32 cellular contexts compared by ENCODE assay signal in the genomic region with DNA sequence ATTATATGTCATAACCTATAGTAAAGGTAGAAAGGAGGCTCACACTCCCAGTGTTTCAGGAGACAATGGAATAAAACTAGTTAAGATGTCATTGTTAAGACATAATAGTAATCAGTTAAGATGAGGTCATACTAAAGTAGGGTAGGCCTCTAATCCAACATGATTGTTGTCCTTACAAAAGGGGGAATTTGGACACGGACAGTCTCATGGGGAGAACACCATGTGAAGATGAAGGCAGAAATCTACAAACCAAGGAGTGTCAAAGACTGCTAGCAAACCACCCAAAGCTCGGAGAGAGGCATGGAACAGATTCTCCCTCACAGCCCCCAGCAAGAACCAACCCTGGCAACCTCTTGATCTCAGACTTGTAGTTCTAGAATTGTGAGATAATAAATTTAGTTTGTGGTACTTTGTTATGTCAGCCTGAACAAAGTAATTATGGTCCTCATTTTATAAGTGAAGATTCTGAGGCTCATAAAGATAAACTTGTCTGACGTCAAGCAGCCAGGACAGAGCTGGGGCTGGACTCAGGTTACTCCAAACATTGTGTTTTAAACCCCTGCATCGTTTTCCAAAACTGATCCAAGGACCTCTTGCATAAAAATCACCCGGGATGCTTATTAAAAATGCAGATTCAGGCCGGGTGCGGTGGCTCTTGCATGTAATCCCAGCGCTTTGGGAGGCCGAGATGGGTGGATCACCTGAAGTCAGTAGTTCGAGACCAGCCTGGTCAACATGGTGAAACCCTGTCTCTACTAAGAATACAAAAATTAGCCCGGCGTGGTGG. TPM values are rescaled to one million over a fixed set of nuclear protein-coding genes. Genes with fewer than 3 reads are reported as not detected.
"Had no signal": no experiment of that assay in that cellular context is flagged by ENCODE, and none has a peak within 500 bp of the region (broad histone marks: within the 10 kb centered on the region; RNA-seq: fewer than 3 reads in every experiment).

No MANE protein-coding gene starts in this region.

- FAIRE-seq: colon, frontal cortex, pancreas had no signal

- H3K79me2 ChIP-seq: hepatocyte had no signal

- ATAC-seq: activated CD4-positive, alpha-beta T cell treated with anti-CD3 and anti-CD28 coated beads for 36 hours; activated T-cell treated with anti-CD3 and anti-CD28 coated beads, Interleukin-2, amount 50 U/mL, for 4 hours; effector memory CD8-positive, alpha-beta T cell; left lung; natural killer cell treated with Interleukin-12 subunit alpha and Interleukin-12 subunit beta and Interleukin-15 and Interleukin-18, amount 100 ng/mL, for 72 hours; pancreas; psoas muscle had no signal

- H3K27me3 Mint-ChIP-seq: activated B cell treated with CpG ODN at 0.5 μM for 24 hours; activated CD4-positive, alpha-beta T cell treated with anti-CD3 and anti-CD28 coated beads for 36 hours; stimulated activated naive CD8-positive, alpha-beta T cell treated with anti-CD3 and anti-CD28 coated beads, Interleukin-15, Interleukin-2, amounts not matched to agents 100 ng/mL and 50 ng/mL, for 24 hours had no signal

- H3K9me3 ChIP-seq: neutrophil, pancreas, psoas muscle had no signal

- H3K4me3 ChIP-seq: breast epithelium, dorsolateral prefrontal cortex, esophagus muscularis mucosa, hepatocyte, left lung, pancreas, psoas muscle, right atrium auricular region, tibial artery had no signal

- H3K36me3 ChIP-seq: breast epithelium, esophagus muscularis mucosa, left lung, neutrophil, pancreas, right atrium auricular region, tibial artery had no signal

- H3K4me2 ChIP-seq: hepatocyte had no signal

- H2AFZ ChIP-seq: hepatocyte had no signal

- H3K4me3 Mint-ChIP-seq: activated B cell treated with CpG ODN at 0.5 μM for 24 hours; activated CD4-positive, alpha-beta T cell treated with anti-CD3 and anti-CD28 coated beads for 36 hours; activated naive CD8-positive, alpha-beta T cell treated with anti-CD3 and anti-CD28 coated beads, Interleukin-2, amount 10 ng/mL, durations not matched to agents 7 days and 5 days; activated T-cell treated with anti-CD3 and anti-CD28 coated beads, Interleukin-2, amount 50 U/mL, for 4 hours; central memory CD8-positive, alpha-beta T cell; effector memory CD8-positive, alpha-beta T cell; immature natural killer cell; natural killer cell treated with Interleukin-12 subunit alpha and Interleukin-12 subunit beta and Interleukin-15 and Interleukin-18, amount 100 ng/mL, for 72 hours; stimulated activated naive CD8-positive, alpha-beta T cell treated with anti-CD3 and anti-CD28 coated beads, Interleukin-15, Interleukin-2, amounts not matched to agents 100 ng/mL and 50 ng/mL, for 24 hours had no signal

- H3K27ac Mint-ChIP-seq: activated CD4-positive, alpha-beta T cell treated with anti-CD3 and anti-CD28 coated beads for 36 hours; activated naive CD8-positive, alpha-beta T cell treated with anti-CD3 and anti-CD28 coated beads, Interleukin-2, amount 10 ng/mL, durations not matched to agents 7 days and 5 days; effector memory CD8-positive, alpha-beta T cell; immature natural killer cell; natural killer cell treated with Interleukin-12 subunit alpha and Interleukin-12 subunit beta and Interleukin-15 and Interleukin-18, amount 100 ng/mL, for 72 hours; stimulated activated naive CD8-positive, alpha-beta T cell treated with anti-CD3 and anti-CD28 coated beads, Interleukin-15, Interleukin-2, amounts not matched to agents 100 ng/mL and 50 ng/mL, for 24 hours had no signal

- H3K27ac ChIP-seq: breast epithelium, dorsolateral prefrontal cortex, esophagus muscularis mucosa, hepatocyte, left lung, neutrophil, pancreas, psoas muscle, right atrium auricular region, tibial artery had no signal

- DNase-seq: activated B cell treated with CpG ODN at 0.5 μM for 24 hours; activated CD4-positive, alpha-beta T cell treated with anti-CD3 and anti-CD28 coated beads for 36 hours; activated CD4-positive, alpha-beta T cell treated with anti-CD3 and anti-CD28 coated beads, Interleukin-2, amount 50 U/mL, for 4 hours; activated CD8-positive, alpha-beta memory T cell treated with anti-CD3 and anti-CD28 coated beads, Interleukin-2, amount 50 U/mL, for 48 hours; activated naive CD4-positive, alpha-beta T cell treated with Interleukin-2 at 50 U/mL for 16 hours; activated naive CD8-positive, alpha-beta T cell treated with anti-CD3 and anti-CD28 coated beads, Interleukin-2, amount 10 ng/mL, durations not matched to agents 7 days and 5 days; activated T-cell treated with anti-CD3 and anti-CD28 coated beads, Interleukin-2, amount 50 U/mL, for 4 hours; amniotic stem cell; dorsolateral prefrontal cortex; effector memory CD8-positive, alpha-beta T cell; glutamatergic neuron; immature natural killer cell; left lung; pancreas; psoas muscle; substantia nigra; T-helper 9 cell; tibial artery had no signal

- H3K4me1 ChIP-seq: breast epithelium, esophagus muscularis mucosa, left lung, pancreas, psoas muscle, right atrium auricular region, tibial artery had no signal

- H3K4me1 Mint-ChIP-seq: activated naive CD8-positive, alpha-beta T cell treated with anti-CD3 and anti-CD28 coated beads, Interleukin-2, amount 10 ng/mL, durations not matched to agents 7 days and 5 days; central memory CD8-positive, alpha-beta T cell; immature natural killer cell had no signal

- H3K27me3 ChIP-seq: breast epithelium, esophagus muscularis mucosa, hepatocyte, left lung, neutrophil, pancreas, right atrium auricular region, tibial artery had no signal

RNA-seq across cellular contexts. Expression of a gene that starts 47.8 kb away (rescaled TPM):
- total RNA-seq: activated B cell treated with CpG ODN at 0.5 μM for 24 hours; activated CD4-positive, alpha-beta T cell treated with anti-CD3 and anti-CD28 coated beads for 36 hours; activated CD8-positive, alpha-beta memory T cell treated with anti-CD3 and anti-CD28 coated beads for 36 hours; activated naive CD8-positive, alpha-beta T cell treated with anti-CD3 and anti-CD28 coated beads, Interleukin-2, amount 10 ng/mL, durations not matched to agents 7 days and 5 days; activated T-cell treated with anti-CD3 and anti-CD28 coated beads, Interleukin-2, amount 50 U/mL, for 4 hours; breast epithelium; dorsolateral prefrontal cortex; esophagus muscularis mucosa; frontal cortex; hepatocyte; kidney epithelial cell; left lung; lung microvascular endothelial cell; natural killer cell treated with Interleukin-12 subunit alpha and Interleukin-12 subunit beta and Interleukin-15 and Interleukin-18, amount 100 ng/mL, for 72 hours; pancreas; right atrium auricular region; urinary bladder had no signal
- polyA plus RNA-seq: hepatocyte, immature natural killer cell, pancreas, psoas muscle, urinary bladder had no signal
